ENCODE assay signal across 32 cellular contexts in genomic region chr9:104326912-104327311, GRCh38.
"Had no signal": no experiment of that assay in that cellular context is flagged by ENCODE, and none has a peak within 500 bp of the region (broad histone marks: within the 10 kb centered on the region; RNA-seq: fewer than 3 reads in every experiment).

No MANE protein-coding gene starts in this region.

- H3K36me3 ChIP-seq: MG63, SJCRH30 had no signal

- DNase-seq: Kasumi-1, KG1, MG63, MV-4-11, NCI-H1092, NCI-H1105, NCI-H1417 treated with DMSO at 0.1 percent for 48 hours, NCI-H1436 treated with DMSO at 0.1 percent for 48 hours, NCI-H187, NCI-H1930, NCI-H2029 treated with DMSO at 0.1 percent for 48 hours, NCI-H2081 treated with DMSO at 0.1 percent for 48 hours, NCI-H2107, NCI-H2171, NCI-H226, NCI-H446 treated with DMSO at 0.1 percent for 48 hours, NCI-H510A, NCI-H524, NCI-H526, NCI-H69, NCI-H748 treated with DMSO at 0.1 percent for 48 hours, NCI-H82, PC-9, SHP77, SIG-M5, SJCRH30, T-cell had no signal

- H3K4me2 ChIP-seq: PC-9 had no signal

- ATAC-seq: Panc1, Right ventricle myocardium inferior, T-cell had no signal

- H3K4me1 ChIP-seq: SJCRH30 had no signal

- H3K9me3 ChIP-seq: MG63, SJCRH30 had no signal

- H3K27me3 ChIP-seq: MG63, SJCRH30 had no signal

- FAIRE-seq: RCC 7860 had no signal

- H3K4me3 ChIP-seq: MG63, PC-9, SJCRH30, SK-N-MC had no signal

- H3K27ac ChIP-seq: PC-9, RWPE1, SJCRH30, SK-N-MC had no signal

- H2AFZ ChIP-seq: PC-9 had no signal
